ENCODE assay signal across 34 cellular contexts in the genomic region with DNA sequence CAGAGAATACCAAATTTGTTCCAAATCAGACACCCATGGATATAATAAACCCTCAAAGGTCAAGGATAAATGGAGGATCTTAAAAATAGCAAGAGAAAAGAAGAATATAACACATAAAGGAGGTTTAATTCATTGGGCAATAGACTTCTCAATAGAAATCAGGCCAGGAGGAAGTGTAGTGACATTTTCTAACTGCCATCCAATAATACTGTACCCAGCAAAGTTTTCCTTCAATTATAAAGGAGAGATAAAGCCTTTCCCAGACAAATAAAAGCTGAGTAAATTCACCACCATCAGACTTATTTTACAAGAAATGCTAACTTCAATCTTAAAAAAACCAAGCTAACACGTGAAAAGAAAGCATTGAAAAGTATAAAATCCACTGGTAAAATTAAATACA.
"Had no signal": no experiment of that assay in that cellular context is flagged by ENCODE, and none has a peak within 500 bp of the region (broad histone marks: within the 10 kb centered on the region; RNA-seq: fewer than 3 reads in every experiment).

No MANE protein-coding gene starts in this region.

- H3K4me1 ChIP-seq: adrenal gland, body of pancreas, breast epithelium had no signal

- H3K27ac ChIP-seq: adrenal gland, body of pancreas, brain microvascular endothelial cell, breast epithelium, VCaP had no signal

- H3K27me3 Mint-ChIP-seq: activated B cell treated with CpG ODN at 0.5 μM for 24 hours; activated CD8-positive, alpha-beta T cell treated with anti-CD3 and anti-CD28 coated beads for 36 hours; activated naive CD8-positive, alpha-beta T cell treated with anti-CD3 and anti-CD28 coated beads for 36 hours; activated T-helper 17 cell treated with anti-CD3 and anti-CD28 coated beads, Interleukin-2, amount 50 U/mL, for 72 hours had no signal

- ATAC-seq: activated CD8-positive, alpha-beta T cell treated with anti-CD3 and anti-CD28 coated beads for 36 hours; activated naive CD4-positive, alpha-beta T cell treated with anti-CD3 and anti-CD28 coated beads, Interleukin-2, amount 50 U/mL, for 72 hours; activated T-cell treated with anti-CD3 and anti-CD28 coated beads, Interleukin-2, amount 50 U/mL, for 4 hours; activated T-cell treated with anti-CD3 and anti-CD28 coated beads, Interleukin-2, amount 50 U/mL, for 72 hours; activated T-helper 17 cell treated with anti-CD3 and anti-CD28 coated beads, Interleukin-2, amount 50 U/mL, for 72 hours; body of pancreas had no signal

- H3K4me3 ChIP-seq: adrenal gland, body of pancreas, breast epithelium had no signal

- H3K4me3 Mint-ChIP-seq: activated B cell treated with CpG ODN at 0.5 μM for 24 hours; activated CD4-positive, alpha-beta memory T cell treated with anti-CD3 and anti-CD28 coated beads for 36 hours; activated CD4-positive, alpha-beta T cell treated with anti-CD3 and anti-CD28 coated beads, Interleukin-2, amount 10 ng/mL, durations not matched to agents 24 days and 14 days; activated CD8-positive, alpha-beta T cell treated with anti-CD3 and anti-CD28 coated beads for 36 hours; activated naive CD4-positive, alpha-beta T cell treated with anti-CD3 and anti-CD28 coated beads for 36 hours; activated naive CD8-positive, alpha-beta T cell treated with anti-CD3 and anti-CD28 coated beads for 36 hours; activated T-cell treated with anti-CD3 and anti-CD28 coated beads, Interleukin-2, amount 50 U/mL, for 4 hours; activated T-cell treated with anti-CD3 and anti-CD28 coated beads, Interleukin-2, amount 50 U/mL, for 72 hours; activated T-helper 1 cell treated with anti-CD3 and anti-CD28 coated beads, Interleukin-12 subunit alpha, Interleukin-12 subunit beta, Interleukin-2, Interleukin-4 antibody, amounts not matched to agents 30 ng/mL and 10 ng/mL and 1 ng/mL, durations not matched to agents 14 hours and 24 hours and 36 hours; activated T-helper 17 cell treated with anti-CD3 and anti-CD28 coated beads, Interleukin-2, amount 50 U/mL, for 72 hours; T-helper 1 cell treated with Interleukin-12 subunit alpha and Interleukin-12 subunit beta and Interleukin-4 antibody, amounts not matched to agents 30 μg/mL and 1 μg/mL, for 36 hours; T-helper 2 cell treated with Interferon-gamma antibody and Interleukin-4, amounts not matched to agents 5 μg/mL and 100 μg/mL, for 36 hours had no signal

- H3K27me3 ChIP-seq: adrenal gland, body of pancreas, brain microvascular endothelial cell, breast epithelium had no signal

- H3K27ac Mint-ChIP-seq: activated B cell treated with CpG ODN at 0.5 μM for 24 hours; activated CD4-positive, alpha-beta memory T cell treated with anti-CD3 and anti-CD28 coated beads for 36 hours; activated CD4-positive, alpha-beta T cell treated with anti-CD3 and anti-CD28 coated beads, Interleukin-2, amount 10 ng/mL, durations not matched to agents 24 days and 14 days; activated CD8-positive, alpha-beta T cell treated with anti-CD3 and anti-CD28 coated beads for 36 hours; activated naive CD4-positive, alpha-beta T cell treated with anti-CD3 and anti-CD28 coated beads for 36 hours; activated naive CD4-positive, alpha-beta T cell treated with anti-CD3 and anti-CD28 coated beads, Interleukin-2, amount 50 U/mL, for 72 hours; activated naive CD8-positive, alpha-beta T cell treated with anti-CD3 and anti-CD28 coated beads for 36 hours; activated T-cell treated with anti-CD3 and anti-CD28 coated beads, Interleukin-2, amount 50 U/mL, for 72 hours; activated T-helper 1 cell treated with anti-CD3 and anti-CD28 coated beads, Interleukin-12 subunit alpha, Interleukin-12 subunit beta, Interleukin-2, Interleukin-4 antibody, amounts not matched to agents 30 ng/mL and 10 ng/mL and 1 ng/mL, durations not matched to agents 14 hours and 24 hours and 36 hours; activated T-helper 17 cell treated with anti-CD3 and anti-CD28 coated beads, Interleukin-2, amount 50 U/mL, for 72 hours; T-helper 1 cell treated with Interleukin-12 subunit alpha and Interleukin-12 subunit beta and Interleukin-4 antibody, amounts not matched to agents 30 μg/mL and 1 μg/mL, for 36 hours; T-helper 2 cell treated with Interferon-gamma antibody and Interleukin-4, amounts not matched to agents 5 μg/mL and 100 μg/mL, for 36 hours had no signal

- H3K4me1 Mint-ChIP-seq: activated B cell treated with CpG ODN at 0.5 μM for 24 hours; activated CD4-positive, alpha-beta T cell treated with anti-CD3 and anti-CD28 coated beads, Interleukin-2, amount 10 ng/mL, durations not matched to agents 24 days and 14 days; activated naive CD8-positive, alpha-beta T cell treated with anti-CD3 and anti-CD28 coated beads for 36 hours; activated T-helper 17 cell treated with anti-CD3 and anti-CD28 coated beads, Interleukin-2, amount 50 U/mL, for 72 hours had no signal

- H3K9me3 ChIP-seq: adrenal gland had no signal

- DNase-seq: activated B cell treated with CpG ODN at 0.5 μM for 24 hours; activated CD4-positive, alpha-beta memory T cell treated with anti-CD3 and anti-CD28 coated beads for 36 hours; activated CD4-positive, alpha-beta T cell treated with anti-CD3 and anti-CD28 coated beads for 4 hours; activated CD4-positive, alpha-beta T cell treated with anti-CD3 and anti-CD28 coated beads, Interleukin-2, amount 10 ng/mL, durations not matched to agents 24 days and 14 days; activated CD4-positive, alpha-beta T cell treated with anti-CD3 and anti-CD28 coated beads, Interleukin-2, amount 50 U/mL, for 1 hour; activated CD4-positive, alpha-beta T cell treated with anti-CD3 and anti-CD28 coated beads, Interleukin-2, amount 50 U/mL, for 4 hours; activated CD4-positive, CD25-positive, alpha-beta regulatory T cell treated with anti-CD3 and anti-CD28 coated beads, Interleukin-2, amount 50 U/mL, for 72 hours; activated CD8-positive, alpha-beta memory T cell treated with anti-CD3 and anti-CD28 coated beads, Interleukin-2, amount 50 U/mL, for 4 hours; activated CD8-positive, alpha-beta T cell treated with anti-CD3 and anti-CD28 coated beads for 36 hours; activated effector memory CD4-positive, alpha-beta T cell treated with anti-CD3 and anti-CD28 coated beads, Interleukin-2, amount 50 U/mL, for 16 hours; activated gamma-delta T cell treated with Interleukin-2 at 50 U/mL for 16 hours; activated naive CD4-positive, alpha-beta T cell; activated naive CD4-positive, alpha-beta T cell treated with anti-CD3 and anti-CD28 coated beads for 36 hours; activated naive CD4-positive, alpha-beta T cell treated with anti-CD3 and anti-CD28 coated beads, Interleukin-2, amount 50 U/mL, for 16 hours; activated naive CD8-positive, alpha-beta T cell treated with anti-CD3 and anti-CD28 coated beads for 36 hours; activated T-cell treated with anti-CD3 and anti-CD28 coated beads for 4 hours; activated T-cell treated with anti-CD3 and anti-CD28 coated beads, Interleukin-2, amount 50 U/mL, for 1 hour; activated T-cell treated with anti-CD3 and anti-CD28 coated beads, Interleukin-2, amount 50 U/mL, for 4 hours; activated T-cell treated with anti-CD3 and anti-CD28 coated beads, Interleukin-2, amount 50 U/mL, for 72 hours; adrenal gland; amniotic stem cell; aorta; body of pancreas; brain microvascular endothelial cell; central memory CD4-positive, alpha-beta T cell; T-helper 2 cell; T-helper 9 cell had no signal

- H3K36me3 Mint-ChIP-seq: activated CD4-positive, alpha-beta memory T cell treated with anti-CD3 and anti-CD28 coated beads for 36 hours; activated naive CD8-positive, alpha-beta T cell treated with anti-CD3 and anti-CD28 coated beads for 36 hours had no signal

- H3K36me3 ChIP-seq: adrenal gland, brain microvascular endothelial cell, breast epithelium had no signal
